In the genomic region with DNA sequence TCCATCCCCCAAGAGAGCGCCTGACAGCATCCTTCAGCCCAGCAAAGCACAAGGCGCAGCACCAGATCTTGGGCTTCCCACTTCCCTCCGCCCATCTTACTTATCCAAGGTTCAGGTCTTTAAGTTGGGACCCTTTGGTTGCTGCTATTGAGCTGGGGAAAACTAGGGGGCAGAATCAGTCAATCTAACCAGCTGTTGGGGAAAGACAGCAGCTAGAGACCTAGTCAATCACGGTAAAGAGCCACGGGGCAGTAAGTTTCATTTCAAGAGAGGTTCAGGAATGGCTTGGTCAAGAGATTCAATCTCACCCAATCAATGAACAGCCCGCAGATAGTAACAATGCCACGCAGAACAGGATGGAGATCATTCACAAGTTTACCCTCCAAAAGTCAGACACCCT, we compare ENCODE assay signal across 9 cellular contexts. TPM values are rescaled to one million over a fixed set of nuclear protein-coding genes. Genes with fewer than 3 reads are reported as not detected.
DNase-seq lines count a peak whose midpoint lies in the region; ATAC-seq and TF ChIP-seq lines count a peak whose summit lies in the region.
"Had no signal": no experiment of that assay in that cellular context is flagged by ENCODE, and none has a peak within 500 bp of the region (broad histone marks: within the 10 kb centered on the region; RNA-seq: fewer than 3 reads in every experiment).

No MANE protein-coding gene starts in this region.

- no peak overlapping the region for H3K27ac ChIP-seq in CD8-positive, alpha-beta memory T cell (ENCODE audit: low read depth, low read length)
- H3K27ac ChIP-seq in dorsolateral prefrontal cortex (no peak overlapping the region), neural cell (ENCODE audit: low read length) (no peak overlapping the region)

- peak overlapping the region; percentile 81 for H3K4me2 ChIP-seq in neural cell (ENCODE audit: low read length)

- no peaks in the 10 kb centered on the region for H3F3A ChIP-seq in neural cell (ENCODE audit: insufficient read depth, low read length, poor library complexity, severe bottlenecking)

- H3K4me1 Mint-ChIP-seq in CD8-positive, alpha-beta memory T cell, result peaks cover 13 to 26% (median 23%) of the 10 kb centered on the region in 3 donors

- POLR2A ChIA-PET in CD8-positive, alpha-beta memory T cell (lab: Charles Lee), result no interaction called here

- no peaks in the 10 kb centered on the region for H3K9me2 ChIP-seq in neural cell (ENCODE audit: insufficient read depth, low read length)

- no peak for DNase-seq in CD8-positive, alpha-beta memory T cell
- peak; percentile 30 for DNase-seq in KBM-7
- no peak for DNase-seq in dorsolateral prefrontal cortex
- no peak for DNase-seq in amygdala (lab: John Stamatoyannopoulos, UW)
- DNase-seq in CD1c-positive myeloid dendritic cell (ENCODE audit: extremely low spot score), result no peak
- no peak for DNase-seq in NCI-H2196 (lab: John Stamatoyannopoulos, UW; ENCODE audit: unreplicated experiment)
- DNase-seq: OCI-M1 had no signal

- peaks cover 0 to 4% (median 2%) of the 10 kb centered on the region in 3 donors for H3K36me3 Mint-ChIP-seq in CD8-positive, alpha-beta memory T cell

- no peaks in the 10 kb centered on the region for H3K9me3 Mint-ChIP-seq in CD8-positive, alpha-beta memory T cell

- peak overlapping the region; percentile 39 to 84 (median 76) for H3K4me3 Mint-ChIP-seq in CD8-positive, alpha-beta memory T cell

- intact Hi-C loops in dorsolateral prefrontal cortex (cut with DNase I), result loop anchor here (2.0 to 10.0 kb wide), 4 partner anchors 93 to 539 kb away; a partner anchor contains a TSS

- no peaks in the 10 kb centered on the region for H4K20me1 ChIP-seq in neural cell (ENCODE audit: insufficient read depth)

- no peaks in the 10 kb centered on the region for H3K9me3 ChIP-seq in CD8-positive, alpha-beta memory T cell (ENCODE audit: low read length)
- no peaks in the 10 kb centered on the region for H3K9me3 ChIP-seq in neural cell (ENCODE audit: low read length)

- H3K9ac ChIP-seq in neural cell (ENCODE audit: low read length), result no peak overlapping the region

- TF ChIP-seq CTCF in dorsolateral prefrontal cortex (IDR thresholded peaks at IDR 0.05 in 54 of 56, conservative IDR thresholded peaks at IDR 0.05 in 2 of 56; ENCODE audit: low read depth in 1 of 56, partially characterized antibody in 56 of 56), result no peak
- no peak for TF ChIP-seq CTCF in neural cell (IDR thresholded peaks at IDR 0.05; ENCODE audit: poor library complexity, severe bottlenecking)

- H3K27me3 ChIP-seq in CD8-positive, alpha-beta memory T cell (ENCODE audit: insufficient read depth, low read length, poor library complexity, severe bottlenecking), result peaks cover 16% of the 10 kb centered on the region
- H3K27me3 ChIP-seq in dorsolateral prefrontal cortex (peaks cover 0 to 4% (median 0%) of the 10 kb centered on the region in 45 donors), neural cell (ENCODE audit: insufficient read depth, low read depth, low read length) (peaks cover 21% of the 10 kb centered on the region)

- in situ Hi-C loops in KBM-7 (cut with MboI; ENCODE audit: low pct_unique_long_range_greater_than_20kb, low sequenced_read_pairs), result loop anchor here (25.0 kb wide), 1 partner anchor 194 kb away; no protein-coding TSS in a partner anchor

- H2AFZ ChIP-seq in neural cell (ENCODE audit: low read depth, low read length), result no peak overlapping the region

- H3K4me3 ChIP-seq in CD8-positive, alpha-beta memory T cell (ENCODE audit: low read length), result peak overlapping the region; percentile 62
- H3K4me3 ChIP-seq in dorsolateral prefrontal cortex, result peak overlapping the region; percentile 44 to 92 (median 73)
- H3K4me3 ChIP-seq in neural cell (ENCODE audit: low read length), result peak overlapping the region; percentile 75

- peaks cover 8% of the 10 kb centered on the region for H3K4me1 ChIP-seq in CD8-positive, alpha-beta memory T cell (ENCODE audit: insufficient read depth, low read length)

- no peaks in the 10 kb centered on the region for H3K36me3 ChIP-seq in CD8-positive, alpha-beta memory T cell (ENCODE audit: insufficient read depth, low read length)
- no peaks in the 10 kb centered on the region for H3K36me3 ChIP-seq in neural cell (ENCODE audit: insufficient read depth, low read length)

- no peaks in the 10 kb centered on the region for H3K79me2 ChIP-seq in neural cell (replicated peaks; ENCODE audit: insufficient read depth, low read length)

- no peak for ATAC-seq in HG02678 (IDR thresholded peaks at IDR 0.05; ENCODE audit: unreplicated experiment)

- peak overlapping the region in 3 of 8 donors; percentile 13 to 90 (median 40) for H3K27ac Mint-ChIP-seq in CD8-positive, alpha-beta memory T cell

- CTCF ChIA-PET in CD8-positive, alpha-beta memory T cell (lab: Charles Lee), result interaction anchor here (1.0 to 6.3 kb wide), 4 partner anchors 9 to 368 kb away, joined by 3 to 113 read pairs (median 10); no protein-coding TSS in a partner anchor

- peaks cover 28 to 64% of the 10 kb centered on the region in 2 donors for H3K27me3 Mint-ChIP-seq in CD8-positive, alpha-beta memory T cell

- TF ChIP-seq EP300 in neural cell (conservative IDR thresholded peaks at IDR 0.05; ENCODE audit: poor library complexity, severe bottlenecking), result no peak

- no peak for TF ChIP-seq RAD21 in neural cell (conservative IDR thresholded peaks at IDR 0.05)

TF ChIP-seq in neural cell, 6 proteins besides CTCF, POLR2A, EP300 and RAD21:
- no peak for TF ChIP-seq TAF1 (IDR thresholded peaks at IDR 0.05; ENCODE audit: low read depth)
- TF ChIP-seq POLR2AphosphoS5 (IDR thresholded peaks at IDR 0.05), result no peak
- TF ChIP-seq, protein P1, sequence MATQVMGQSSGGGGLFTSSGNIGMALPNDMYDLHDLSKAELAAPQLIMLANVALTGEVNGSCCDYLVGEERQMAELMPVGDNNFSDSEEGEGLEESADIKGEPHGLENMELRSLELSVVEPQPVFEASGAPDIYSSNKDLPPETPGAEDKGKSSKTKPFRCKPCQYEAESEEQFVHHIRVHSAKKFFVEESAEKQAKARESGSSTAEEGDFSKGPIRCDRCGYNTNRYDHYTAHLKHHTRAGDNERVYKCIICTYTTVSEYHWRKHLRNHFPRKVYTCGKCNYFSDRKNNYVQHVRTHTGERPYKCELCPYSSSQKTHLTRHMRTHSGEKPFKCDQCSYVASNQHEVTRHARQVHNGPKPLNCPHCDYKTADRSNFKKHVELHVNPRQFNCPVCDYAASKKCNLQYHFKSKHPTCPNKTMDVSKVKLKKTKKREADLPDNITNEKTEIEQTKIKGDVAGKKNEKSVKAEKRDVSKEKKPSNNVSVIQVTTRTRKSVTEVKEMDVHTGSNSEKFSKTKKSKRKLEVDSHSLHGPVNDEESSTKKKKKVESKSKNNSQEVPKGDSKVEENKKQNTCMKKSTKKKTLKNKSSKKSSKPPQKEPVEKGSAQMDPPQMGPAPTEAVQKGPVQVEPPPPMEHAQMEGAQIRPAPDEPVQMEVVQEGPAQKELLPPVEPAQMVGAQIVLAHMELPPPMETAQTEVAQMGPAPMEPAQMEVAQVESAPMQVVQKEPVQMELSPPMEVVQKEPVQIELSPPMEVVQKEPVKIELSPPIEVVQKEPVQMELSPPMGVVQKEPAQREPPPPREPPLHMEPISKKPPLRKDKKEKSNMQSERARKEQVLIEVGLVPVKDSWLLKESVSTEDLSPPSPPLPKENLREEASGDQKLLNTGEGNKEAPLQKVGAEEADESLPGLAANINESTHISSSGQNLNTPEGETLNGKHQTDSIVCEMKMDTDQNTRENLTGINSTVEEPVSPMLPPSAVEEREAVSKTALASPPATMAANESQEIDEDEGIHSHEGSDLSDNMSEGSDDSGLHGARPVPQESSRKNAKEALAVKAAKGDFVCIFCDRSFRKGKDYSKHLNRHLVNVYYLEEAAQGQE (IDR thresholded peaks at IDR 0.05; ENCODE audit: borderline replicate concordance), result no peak
- TF ChIP-seq SMC3 (conservative IDR thresholded peaks at IDR 0.05; ENCODE audit: poor library complexity), result no peak
- no peak for TF ChIP-seq MXI1 (conservative IDR thresholded peaks at IDR 0.05; ENCODE audit: poor library complexity, severe bottlenecking)
- no peak for TF ChIP-seq EZH2 (IDR thresholded peaks at IDR 0.05; ENCODE audit: borderline replicate concordance, insufficient read depth, low read length, poor library complexity, severe bottlenecking)

RNA-seq across cellular contexts. Expression of a gene that starts 1.7 kb away (rescaled TPM):
- 1 to 10 TPM; 5.4 to 5.5 TPM for total RNA-seq in CD8-positive, alpha-beta memory T cell
- polyA plus RNA-seq in CD8-positive, alpha-beta memory T cell, result 0.05 TPM
- 10 to 100 TPM in 16 of 120 experiments, 1 to 10 TPM in 104; 3.4 to 16.8 (median 6.8) TPM for total RNA-seq in dorsolateral prefrontal cortex
- 0.58 and 0.68 TPM in 2 replicates for polyA plus RNA-seq in neural cell
- 1.3 and 1.5 TPM in 2 replicates for polyA minus RNA-seq in neural cell
